ENCODE assay signal across 8 cellular contexts in genomic region chr4:148444296-148445070, GRCh38. TPM values are rescaled to one million over a fixed set of nuclear protein-coding genes. Genes with fewer than 3 reads are reported as not detected.
DNase-seq lines count a peak whose midpoint lies in the region.

No MANE protein-coding gene starts in this region.

- H3K23ac ChIP-seq in mesenchymal stem cell (ENCODE audit: low read length in 2 of 2): peak overlapping the region in 1 of 2 experiments; percentile 98

- H2BK15ac ChIP-seq in mesenchymal stem cell (ENCODE audit: low read depth, poor library complexity, severe bottlenecking): no peak overlapping the region

- peaks cover 6% of the 10 kb centered on the region for H3K79me1 ChIP-seq in mesenchymal stem cell (replicated peaks; ENCODE audit: low read length, poor library complexity, severe bottlenecking)

- intact Hi-C loops in dendritic cell treated with granulocyte-macrophage colony-stimulating factor and Interleukin-4, amounts not matched to agents 40 ng/mL and 50 ng/mL, for 4 days (cut with micrococcal nuclease): no loop called here

- H3K4me1 Mint-ChIP-seq in dendritic cell treated with granulocyte-macrophage colony-stimulating factor and Interleukin-4, amounts not matched to agents 40 ng/mL and 50 ng/mL, for 4 days (ENCODE audit: low read depth): peaks cover 34% of the 10 kb centered on the region

- H3K18ac ChIP-seq in mesenchymal stem cell (ENCODE audit: low read depth in 1 of 2, low read length in 2 of 2): no peak overlapping the region

- H2BK5ac ChIP-seq in mesenchymal stem cell (ENCODE audit: low read depth, low read length, poor library complexity, severe bottlenecking): no peak overlapping the region

- peak overlapping the region; percentile 80 to 98 for H3K4me3 ChIP-seq in mesenchymal stem cell (ENCODE audit: insufficient read depth in 1 of 2, low read depth in 1 of 2, low read length in 2 of 2)

- H3K27me3 ChIP-seq in mesenchymal stem cell (ENCODE audit: control insufficient read depth in 1 of 2, insufficient read depth in 1 of 2, low read length in 2 of 2): peaks cover 0 to 5% of the 10 kb centered on the region in 2 experiments

- H4K91ac ChIP-seq in mesenchymal stem cell (ENCODE audit: low read length): no peak overlapping the region

- H2AFZ ChIP-seq in mesenchymal stem cell (ENCODE audit: low read depth, low read length): no peak overlapping the region

- peaks cover 12% of the 10 kb centered on the region for H3K4me1 ChIP-seq in mesenchymal stem cell (ENCODE audit: control insufficient read depth, insufficient read depth, low read depth, low read length)

- no peak overlapping the region for H4K8ac ChIP-seq in mesenchymal stem cell (ENCODE audit: low read length)

- peak overlapping the region; percentile 97 for H3K4me2 ChIP-seq in mesenchymal stem cell (ENCODE audit: low read length, poor library complexity, severe bottlenecking)

- no peak overlapping the region for H2AK5ac ChIP-seq in mesenchymal stem cell (ENCODE audit: low read length, severe bottlenecking)

- H3K4me3 Mint-ChIP-seq in dendritic cell treated with granulocyte-macrophage colony-stimulating factor and Interleukin-4, amounts not matched to agents 40 ng/mL and 50 ng/mL, for 4 days: peak overlapping the region; percentile 98

- peak; percentile 42 for DNase-seq in DMS 273 (lab: John Stamatoyannopoulos, UW; ENCODE audit: unreplicated experiment)
- DNase-seq in DMS 273 treated with DMSO at 0.1 percent for 48 hours (lab: John Stamatoyannopoulos, UW): no peak
- peak; percentile 44 to 47 for DNase-seq in activated CD4-positive, alpha-beta T cell treated with anti-CD3 and anti-CD28 coated beads for 4 hours
- DNase-seq in mesenchymal stem cell: peak; percentile 5
- DNase-seq in stimulated activated CD4-positive, alpha-beta T cell treated with anti-CD3 and anti-CD28 coated beads, TNF-alpha, amount 100 ng/mL, for 4 hours (ENCODE audit: low read depth in 3 of 3): peak; percentile 21 to 26 (median 23)
- no peak for DNase-seq in RKO (ENCODE audit: low spot score)
- no peak for DNase-seq in NCI-H1436 treated with DMSO at 0.1 percent for 48 hours (lab: John Stamatoyannopoulos, UW)

- H3K14ac ChIP-seq in mesenchymal stem cell (ENCODE audit: low read length in 2 of 2): peak overlapping the region in 1 of 2 experiments; percentile 48

- H2BK12ac ChIP-seq in mesenchymal stem cell (ENCODE audit: low read length in 2 of 2): no peak overlapping the region

- H2BK120ac ChIP-seq in mesenchymal stem cell (ENCODE audit: low read depth, low read length): no peak overlapping the region

- 1% methylated on average over 46 of the region's 89 CpGs for WGBS in mesenchymal stem cell

- H3K4ac ChIP-seq in mesenchymal stem cell (ENCODE audit: low read depth in 1 of 2, low read length in 2 of 2): no peak overlapping the region

- peaks cover 13% of the 10 kb centered on the region for H3K36me3 Mint-ChIP-seq in dendritic cell treated with granulocyte-macrophage colony-stimulating factor and Interleukin-4, amounts not matched to agents 40 ng/mL and 50 ng/mL, for 4 days (ENCODE audit: low read depth)

- H3K9me3 ChIP-seq in mesenchymal stem cell (ENCODE audit: control insufficient read depth, low read length): no peaks in the 10 kb centered on the region

- no peak overlapping the region for H3K27ac Mint-ChIP-seq in dendritic cell treated with granulocyte-macrophage colony-stimulating factor and Interleukin-4, amounts not matched to agents 40 ng/mL and 50 ng/mL, for 4 days

- H3K36me3 ChIP-seq in mesenchymal stem cell (ENCODE audit: control insufficient read depth in 1 of 2, insufficient read depth in 2 of 2, low read depth in 1 of 2, low read length in 2 of 2): peaks cover 0 to 2% of the 10 kb centered on the region in 2 experiments

- peaks cover 78% of the 10 kb centered on the region for H3K27me3 Mint-ChIP-seq in dendritic cell treated with granulocyte-macrophage colony-stimulating factor and Interleukin-4, amounts not matched to agents 40 ng/mL and 50 ng/mL, for 4 days

- no peak overlapping the region for H3K27ac ChIP-seq in mesenchymal stem cell (ENCODE audit: low read length, poor library complexity, severe bottlenecking)

- H3K9me3 Mint-ChIP-seq in dendritic cell treated with granulocyte-macrophage colony-stimulating factor and Interleukin-4, amounts not matched to agents 40 ng/mL and 50 ng/mL, for 4 days: no peaks in the 10 kb centered on the region

- no peak overlapping the region for H3K9ac ChIP-seq in mesenchymal stem cell (ENCODE audit: low read length)

RNA-seq across cellular contexts. Expression of gene NR3C2, which starts 2.3 kb away (rescaled TPM):
- polyA plus RNA-seq in mesenchymal stem cell (2013, experiment 1 of 2): 0.22 TPM
- 0.05 TPM for polyA plus RNA-seq in mesenchymal stem cell (2013, experiment 2 of 2)

Comparison
In these comparisons a context has a peak if more than half of its experiments do, and no peak if none do; other contexts are left out.
1. DNase-seq: peak in DMS 273 (single experiment), activated CD4-positive, alpha-beta T cell treated with anti-CD3 and anti-CD28 coated beads for 4 hours (2 of 2), mesenchymal stem cell (single experiment) and stimulated activated CD4-positive, alpha-beta T cell treated with anti-CD3 and anti-CD28 coated beads, TNF-alpha, amount 100 ng/mL, for 4 hours (3 of 3); none in DMS 273 treated with DMSO at 0.1 percent for 48 hours (single experiment), RKO (single experiment) and NCI-H1436 treated with DMSO at 0.1 percent for 48 hours (single experiment).